In the genomic region with DNA sequence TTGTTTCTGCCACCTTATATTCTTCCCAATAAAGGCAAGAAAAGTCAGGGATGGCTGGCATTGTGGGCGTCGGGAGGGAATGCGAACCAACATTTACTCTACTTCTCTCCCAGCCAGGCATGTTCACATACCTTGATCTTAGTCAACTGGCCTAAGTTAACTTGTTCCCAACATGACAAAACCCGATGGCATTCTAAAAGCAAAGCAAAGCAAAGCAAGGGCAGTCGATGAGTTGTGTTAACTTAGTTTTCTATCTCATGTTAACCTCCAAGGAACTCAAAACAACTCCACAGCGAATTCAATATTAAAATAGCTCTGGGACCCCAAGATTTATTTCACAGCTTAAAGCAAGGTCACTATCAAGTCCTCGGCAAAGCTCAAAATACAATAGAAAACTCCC, we compare ENCODE assay signal across 9 cellular contexts. TPM values are rescaled to one million over a fixed set of nuclear protein-coding genes. Genes with fewer than 3 reads are reported as not detected.
DNase-seq lines count a peak whose midpoint lies in the region; ATAC-seq and TF ChIP-seq lines count a peak whose summit lies in the region.
"Had no signal": no experiment of that assay in that cellular context is flagged by ENCODE, and none has a peak within 500 bp of the region (broad histone marks: within the 10 kb centered on the region; RNA-seq: fewer than 3 reads in every experiment).

No MANE protein-coding gene starts in this region.

- no peak for TF ChIP-seq RAD21 in SK-N-SH (IDR thresholded peaks at IDR 0.05; ENCODE audit: low read length)

- no peak overlapping the region for H2AFZ ChIP-seq in SK-N-SH (ENCODE audit: low read depth)

- CTCF ChIA-PET in SK-N-SH (lab: Yijun Ruan, JAX): no interaction called here
- CTCF ChIA-PET in activated CD4-positive, alpha-beta memory T cell treated with anti-CD3 and anti-CD28 coated beads for 36 hours (lab: Charles Lee): no interaction called here

- no peak for DNase-seq in SK-N-SH
- no peak for DNase-seq in activated CD4-positive, alpha-beta memory T cell treated with anti-CD3 and anti-CD28 coated beads for 36 hours
- DNase-seq in stimulated activated naive CD8-positive, alpha-beta T cell treated with anti-CD3 and anti-CD28 coated beads, Interleukin-15, amount 100 ng/mL, for 72 hours: no peak
- no peak for DNase-seq in amygdala (lab: John Stamatoyannopoulos, UW)
- no peak for DNase-seq in activated CD4-positive, alpha-beta T cell treated with anti-CD3 and anti-CD28 coated beads for 48 hours
- DNase-seq: 8988T had no signal

- H3K27ac ChIP-seq in SK-N-SH (ENCODE audit: low read depth in 2 of 2, low read length in 1 of 2): peak overlapping the region in 1 of 2 experiments; percentile 58; a peak in 1 of 4 replicates
- H3K27ac ChIP-seq in iPS-18a (ENCODE audit: low read length): no peak overlapping the region

- H3K4me3 ChIP-seq in SK-N-SH (ENCODE audit: low read depth in 2 of 2, low read length in 1 of 2) (peak overlapping the region; percentile 65 to 71), iPS-18a (ENCODE audit: low read length) (peak overlapping the region; percentile 72)

- intact Hi-C loops in activated CD4-positive, alpha-beta memory T cell treated with anti-CD3 and anti-CD28 coated beads for 36 hours (cut with micrococcal nuclease): loop anchor here (5.0 kb wide), 1 partner anchor 307 kb away; a partner anchor contains a TSS

- peak overlapping the region; percentile 87 for H3K27ac Mint-ChIP-seq in activated CD4-positive, alpha-beta memory T cell treated with anti-CD3 and anti-CD28 coated beads for 36 hours
- peak overlapping the region; percentile 98 to 99 for H3K27ac Mint-ChIP-seq in stimulated activated naive CD8-positive, alpha-beta T cell treated with anti-CD3 and anti-CD28 coated beads, Interleukin-15, amount 100 ng/mL, for 72 hours

- ATAC-seq in SK-N-SH treated with all-trans-retinoic acid at 6 μM for 48 hours: no peak
- no peak for ATAC-seq in stimulated activated naive CD8-positive, alpha-beta T cell treated with anti-CD3 and anti-CD28 coated beads, Interleukin-15, amount 100 ng/mL, for 72 hours
- no peak for ATAC-seq in HG02571 (IDR thresholded peaks at IDR 0.05; ENCODE audit: unreplicated experiment)

- no peaks in the 10 kb centered on the region for H3K27me3 Mint-ChIP-seq in activated CD4-positive, alpha-beta memory T cell treated with anti-CD3 and anti-CD28 coated beads for 36 hours
- no peaks in the 10 kb centered on the region for H3K27me3 Mint-ChIP-seq in stimulated activated naive CD8-positive, alpha-beta T cell treated with anti-CD3 and anti-CD28 coated beads, Interleukin-15, amount 100 ng/mL, for 72 hours

- H3K9ac ChIP-seq in SK-N-SH: peak overlapping the region; percentile 84; the same call in 1 of the 2 replicates
- peak overlapping the region; percentile 65 for H3K9ac ChIP-seq in iPS-18a (ENCODE audit: low read length)

- peak overlapping the region; percentile 83 for H3K4me2 ChIP-seq in SK-N-SH

- H3K27me3 ChIP-seq in SK-N-SH (ENCODE audit: insufficient read depth) (no peaks in the 10 kb centered on the region), iPS-18a (ENCODE audit: control insufficient read depth, insufficient read depth, low read length) (peaks cover 12% of the 10 kb centered on the region)

- peaks cover 10% of the 10 kb centered on the region for H3K36me3 Mint-ChIP-seq in activated CD4-positive, alpha-beta memory T cell treated with anti-CD3 and anti-CD28 coated beads for 36 hours

- no peak for TF ChIP-seq CTCF in SK-N-SH (IDR thresholded peaks at IDR 0.05)

- H3K9me3 ChIP-seq in SK-N-SH (no peaks in the 10 kb centered on the region), iPS-18a (ENCODE audit: control insufficient read depth, low read depth, low read length) (no peaks in the 10 kb centered on the region)

- peaks cover 64% of the 10 kb centered on the region for H3K4me1 Mint-ChIP-seq in activated CD4-positive, alpha-beta memory T cell treated with anti-CD3 and anti-CD28 coated beads for 36 hours (ENCODE audit: low read depth)
- peaks cover 67% of the 10 kb centered on the region for H3K4me1 Mint-ChIP-seq in stimulated activated naive CD8-positive, alpha-beta T cell treated with anti-CD3 and anti-CD28 coated beads, Interleukin-15, amount 100 ng/mL, for 72 hours

- TF ChIP-seq EP300 in SK-N-SH (IDR thresholded peaks at IDR 0.05; ENCODE audit: borderline replicate concordance in 1 of 2, low read depth in 1 of 2, low read length in 1 of 2): no peak

- peaks cover 0 to 6% of the 10 kb centered on the region in 2 experiments for H3K36me3 ChIP-seq in SK-N-SH (replicated peaks in 1 of 2; ENCODE audit: control insufficient read depth in 1 of 2, insufficient read depth in 2 of 2, low read length in 1 of 2)
- no peaks in the 10 kb centered on the region for H3K36me3 ChIP-seq in iPS-18a (ENCODE audit: control insufficient read depth, low read depth, low read length)

- H3K79me2 ChIP-seq in SK-N-SH (ENCODE audit: insufficient read depth): peaks cover 90% of the 10 kb centered on the region

- H4K20me1 ChIP-seq in SK-N-SH (ENCODE audit: insufficient read depth): peaks cover 32% of the 10 kb centered on the region

- no peaks in the 10 kb centered on the region for H3K9me2 ChIP-seq in SK-N-SH

- POLR2A ChIA-PET in SK-N-SH (lab: Yijun Ruan, JAX): no interaction called here
- POLR2A ChIA-PET in activated CD4-positive, alpha-beta memory T cell treated with anti-CD3 and anti-CD28 coated beads for 36 hours (lab: Charles Lee): no interaction called here

- H3F3A ChIP-seq in SK-N-SH (replicated peaks; ENCODE audit: insufficient read depth): peaks cover 4% of the 10 kb centered on the region

- H3K9me3 Mint-ChIP-seq in activated CD4-positive, alpha-beta memory T cell treated with anti-CD3 and anti-CD28 coated beads for 36 hours: no peaks in the 10 kb centered on the region
- H3K9me3 Mint-ChIP-seq in stimulated activated naive CD8-positive, alpha-beta T cell treated with anti-CD3 and anti-CD28 coated beads, Interleukin-15, amount 100 ng/mL, for 72 hours: no peaks in the 10 kb centered on the region

- WGBS in SK-N-SH (ENCODE audit: low lambda C conversion rate): 27% methylated on average over 7 of the region's 7 CpGs

- peaks cover 13 to 26% of the 10 kb centered on the region in 2 experiments; a peak in 3 of 4 replicates for H3K4me1 ChIP-seq in SK-N-SH (ENCODE audit: control insufficient read depth in 1 of 2, insufficient read depth in 2 of 2, low read depth in 1 of 2, low read length in 1 of 2)
- peaks cover 9% of the 10 kb centered on the region for H3K4me1 ChIP-seq in iPS-18a (ENCODE audit: control insufficient read depth, low read depth, low read length)

- peak overlapping the region; percentile 86 for H3K4me3 Mint-ChIP-seq in activated CD4-positive, alpha-beta memory T cell treated with anti-CD3 and anti-CD28 coated beads for 36 hours
- H3K4me3 Mint-ChIP-seq in stimulated activated naive CD8-positive, alpha-beta T cell treated with anti-CD3 and anti-CD28 coated beads, Interleukin-15, amount 100 ng/mL, for 72 hours: peak overlapping the region; percentile 96 to 97

TF ChIP-seq in SK-N-SH, 30 proteins besides CTCF, POLR2A, EP300 and RAD21 (continues in another document):
- TF ChIP-seq ELF1 (IDR thresholded peaks at IDR 0.05): no peak
- no peak for TF ChIP-seq NFIC (IDR thresholded peaks at IDR 0.05; ENCODE audit: borderline replicate concordance)
- no peak for TF ChIP-seq SMC3 (IDR thresholded peaks at IDR 0.05; ENCODE audit: low read depth, low read length)
- no peak for TF ChIP-seq TEAD4 (IDR thresholded peaks at IDR 0.05; ENCODE audit: borderline replicate concordance, insufficient read depth)
- TF ChIP-seq GATA2 (CRISPR knock-in tag; IDR thresholded peaks at IDR 0.05): no peak
- TF ChIP-seq JUND (IDR thresholded peaks at IDR 0.05): no peak
- TF ChIP-seq GABPA (IDR thresholded peaks at IDR 0.05; ENCODE audit: low read depth): no peak
- TF ChIP-seq EZH2phosphoT487 (IDR thresholded peaks at IDR 0.05; ENCODE audit: borderline replicate concordance, low read depth): no peak
- TF ChIP-seq, protein P1, sequence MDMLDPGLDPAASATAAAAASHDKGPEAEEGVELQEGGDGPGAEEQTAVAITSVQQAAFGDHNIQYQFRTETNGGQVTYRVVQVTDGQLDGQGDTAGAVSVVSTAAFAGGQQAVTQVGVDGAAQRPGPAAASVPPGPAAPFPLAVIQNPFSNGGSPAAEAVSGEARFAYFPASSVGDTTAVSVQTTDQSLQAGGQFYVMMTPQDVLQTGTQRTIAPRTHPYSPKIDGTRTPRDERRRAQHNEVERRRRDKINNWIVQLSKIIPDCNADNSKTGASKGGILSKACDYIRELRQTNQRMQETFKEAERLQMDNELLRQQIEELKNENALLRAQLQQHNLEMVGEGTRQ (IDR thresholded peaks at IDR 0.05; ENCODE audit: borderline replicate concordance, low read depth, low read length): no peak
- no peak for TF ChIP-seq CHD2 (IDR thresholded peaks at IDR 0.05; ENCODE audit: low read length, partially characterized antibody)
- TF ChIP-seq RCOR1 (IDR thresholded peaks at IDR 0.05; ENCODE audit: low read length): no peak

TF ChIP-seq in SK-N-SH treated with all-trans-retinoic acid at 6 μM for 48 hours, 23 proteins besides CTCF, POLR2A, EP300 and RAD21:
- no peak for TF ChIP-seq GLIS3 (CRISPR knock-in tag; IDR thresholded peaks at IDR 0.05)
- TF ChIP-seq TOX (CRISPR knock-in tag; IDR thresholded peaks at IDR 0.05; ENCODE audit: borderline replicate concordance): no peak
- no peak for TF ChIP-seq ZC3H10 (CRISPR knock-in tag; IDR thresholded peaks at IDR 0.05)

RNA-seq across cellular contexts. Expression of a gene that starts 1.2 kb away (rescaled TPM):
- 29.4 and 35.7 TPM in 2 replicates for polyA plus RNA-seq in SK-N-SH (2012; rRNA removed)
- 32.3 and 49.0 TPM in 2 replicates for polyA plus RNA-seq in SK-N-SH (2012; cell fraction: cytosol; rRNA removed)
- polyA plus RNA-seq in SK-N-SH (2012; cell fraction: nucleus; rRNA removed): 10.9 and 26.2 TPM in 2 replicates
- 10 to 100 TPM; 34.6 to 36.2 TPM for total RNA-seq in activated CD4-positive, alpha-beta memory T cell treated with anti-CD3 and anti-CD28 coated beads for 36 hours
